ENCODE assay signal across 16 cellular contexts in genomic region chr6:123810214-123810613, GRCh38. TPM values are rescaled to one million over a fixed set of nuclear protein-coding genes. Genes with fewer than 3 reads are reported as not detected.
DNase-seq lines count a peak whose midpoint lies in the region; ATAC-seq, FAIRE-seq and TF ChIP-seq lines count a peak whose summit lies in the region.
"Had no signal": no experiment of that assay in that cellular context is flagged by ENCODE, and none has a peak within 500 bp of the region (broad histone marks: within the 10 kb centered on the region; RNA-seq: fewer than 3 reads in every experiment).

No MANE protein-coding gene starts in this region.

- H3K4me1 ChIP-seq in HepG2 (ENCODE audit: insufficient read depth, low read length) = no peaks in the 10 kb centered on the region
- H3K4me1 ChIP-seq: Peyer's patch had no signal

- no peak for TF ChIP-seq RAD21 in HepG2 (CRISPR knock-in tag; IDR thresholded peaks at IDR 0.05)

- WGBS in HepG2 (ENCODE audit: low lambda C conversion rate) = 0% methylated on average over 3 of the region's 3 CpGs

- POLR2A ChIA-PET in RWPE1 (lab: Yijun Ruan, JAX; ENCODE audit: low non-redundant PET) = interaction anchor here (0.5 kb wide), 1 partner anchor 85 kb away, joined by 3 read pairs; no protein-coding TSS in a partner anchor
- POLR2A ChIA-PET in HepG2 (lab: Yijun Ruan, JAX) = no interaction called here

- in situ Hi-C loops in HepG2 (cut with HindIII; ENCODE audit: extremely low pct_ligation_motif_present, low pct_unique_long_range_greater_than_20kb) = loop anchor here (25.0 kb wide), 1 partner anchor 977 kb away; no protein-coding TSS in a partner anchor

- H3K27me3 ChIP-seq in HepG2 (ENCODE audit: control insufficient read depth in 1 of 2, insufficient read depth in 2 of 2, low read length in 2 of 2) = peaks cover 0 to 3% of the 10 kb centered on the region in 2 experiments; a peak in 1 of 5 replicates
- H3K27me3 ChIP-seq: Peyer's patch had no signal

- CTCF ChIA-PET in RWPE1 (lab: Yijun Ruan, JAX) (interaction anchor here (1.0 kb wide), 1 partner anchor 14 kb away, joined by 3 read pairs; no protein-coding TSS in a partner anchor), HepG2 (lab: Yijun Ruan, JAX; ENCODE audit: low intra/inter-chr PET ratio, low total read pairs) (no interaction called here)

- TF ChIP-seq CTCF in RWPE1 (conservative IDR thresholded peaks at IDR 0.05; ENCODE audit: low read depth) = no peak
- no peak for TF ChIP-seq CTCF in HepG2 (CRISPR knock-in tag; IDR thresholded peaks at IDR 0.05)

- intact Hi-C loops in left cardiac atrium (cut with DNase I) (no loop called here), HepG2 (cut with micrococcal nuclease; ENCODE audit: unreplicated experiment) (no loop called here)

- TF ChIP-seq POLR2A in HepG2 (IDR thresholded peaks at IDR 0.05; ENCODE audit: insufficient read depth in 1 of 2, low read depth in 2 of 2, low read length in 2 of 2) = no peak

- no peak overlapping the region for H2AFZ ChIP-seq in HepG2 (ENCODE audit: low read length)

- H3K9ac ChIP-seq in HepG2 (ENCODE audit: insufficient read depth, low read depth, low read length) = no peak overlapping the region

- FAIRE-seq in HepG2 (lab: Jason Lieb, UNC) = no peak
- FAIRE-seq: HTR-8/SVneo had no signal

- peak; percentile 38 for DNase-seq in DMS79 (lab: John Stamatoyannopoulos, UW)
- DNase-seq in DMS79 treated with DMSO at 0.1 percent for 48 hours (lab: John Stamatoyannopoulos, UW) = peak; percentile 79
- peak; percentile 37 to 74 for DNase-seq in NCI-H187 (lab: John Stamatoyannopoulos, UW)
- DNase-seq in RWPE1 (ENCODE audit: low spot score) = peak; percentile 44
- DNase-seq in left cardiac atrium = no peak
- DNase-seq in NK-92 (lab: John Stamatoyannopoulos, UW; ENCODE audit: unreplicated experiment) = no peak
- no peak for DNase-seq in HepG2 (ENCODE audit: low spot score)
- DNase-seq: H9, NCI-H1930, NCI-H526, Peyer's patch, Right ventricle myocardium superior had no signal

- H3K4me3 ChIP-seq in HepG2 (replicated peaks in 1 of 3; ENCODE audit: insufficient read depth in 1 of 3, low read depth in 2 of 3, low read length in 3 of 3) = no peak overlapping the region
- H3K4me3 ChIP-seq: Peyer's patch had no signal

- no peak overlapping the region for H3K4me2 ChIP-seq in HepG2 (ENCODE audit: low read depth, low read length)

- no peaks in the 10 kb centered on the region for H3K79me2 ChIP-seq in HepG2 (ENCODE audit: insufficient read depth, low read length)

- no peaks in the 10 kb centered on the region for H4K20me1 ChIP-seq in HepG2 (ENCODE audit: insufficient read depth, low read length)

- BruUV-seq in HepG2 (replicated peaks; lab: Mats Ljungman, UMichigan) = no TSS peak

- H3K27ac ChIP-seq in RWPE1 (no peak overlapping the region), HepG2 (ENCODE audit: extremely low read length, insufficient read depth, low read length) (no peak overlapping the region)
- H3K27ac ChIP-seq: Peyer's patch had no signal

- ATAC-seq in left cardiac atrium (no peak), GM18873 (IDR thresholded peaks at IDR 0.05; ENCODE audit: low FRiP score, unreplicated experiment) (no peak), HepG2 (no peak)

- TF ChIP-seq EP300 in HepG2 (IDR thresholded peaks at IDR 0.05; ENCODE audit: low read depth in 2 of 2, low read length in 2 of 2) (no peak), HepG2 (CRISPR knock-in tag; IDR thresholded peaks at IDR 0.05; ENCODE audit: borderline replicate concordance) (no peak)

- H3K9me3 ChIP-seq in HepG2 (ENCODE audit: low read length) = no peaks in the 10 kb centered on the region
- H3K9me3 ChIP-seq: Peyer's patch had no signal

- H3K36me3 ChIP-seq in HepG2 (replicated peaks in 1 of 2; ENCODE audit: control insufficient read depth in 1 of 2, insufficient read depth in 2 of 2, low read length in 2 of 2) = no peaks in the 10 kb centered on the region
- H3K36me3 ChIP-seq: Peyer's patch had no signal

TF ChIP-seq in HepG2, 621 proteins besides CTCF, POLR2A, EP300 and RAD21:
- no peak for TF ChIP-seq MAFK (conservative IDR thresholded peaks at IDR 0.05 in 1 of 2, IDR thresholded peaks at IDR 0.05 in 1 of 2; ENCODE audit: low read length in 2 of 2)
- TF ChIP-seq HHEX (CRISPR knock-in tag; IDR thresholded peaks at IDR 0.05) = no peak
- no peak for TF ChIP-seq PAX8 (CRISPR knock-in tag; IDR thresholded peaks at IDR 0.05; ENCODE audit: borderline replicate concordance)
- TF ChIP-seq ZNF816 (CRISPR knock-in tag; IDR thresholded peaks at IDR 0.05; ENCODE audit: borderline replicate concordance) = no peak
- no peak for TF ChIP-seq ZNF674 (CRISPR knock-in tag; IDR thresholded peaks at IDR 0.05; ENCODE audit: low read depth)
- no peak for TF ChIP-seq HIVEP1 (CRISPR knock-in tag; IDR thresholded peaks at IDR 0.05)
- no peak for TF ChIP-seq ZKSCAN5 (CRISPR knock-in tag; IDR thresholded peaks at IDR 0.05)
- no peak for TF ChIP-seq ZNF230 (CRISPR knock-in tag; IDR thresholded peaks at IDR 0.05)
- no peak for TF ChIP-seq NCOA2 (CRISPR knock-in tag; IDR thresholded peaks at IDR 0.05)
- TF ChIP-seq ZBTB7B (CRISPR knock-in tag; IDR thresholded peaks at IDR 0.05) = no peak
- no peak for TF ChIP-seq ZNF44 (CRISPR knock-in tag; IDR thresholded peaks at IDR 0.05)
- no peak for TF ChIP-seq KDM1A (CRISPR knock-in tag; IDR thresholded peaks at IDR 0.05)
- no peak for TF ChIP-seq NR2F6 (IDR thresholded peaks at IDR 0.05)
- TF ChIP-seq NR2F6 (CRISPR knock-in tag; IDR thresholded peaks at IDR 0.05) = no peak

RNA-seq across cellular contexts. Expression of gene NKAIN2, which starts 6.5 kb away (rescaled TPM):
- 1 to 10 TPM; 2.4 to 2.7 TPM for total RNA-seq in left cardiac atrium
- not detected in 2 replicates for total RNA-seq in HepG2 (2016; rRNA removed; fragmentation: Illumina TruSeq; extraction: Trizol)
- total RNA-seq in HepG2 (2016; cell fraction: cytosol; rRNA removed; fragmentation: Illumina TruSeq; extraction: Trizol; ENCODE audit: low read depth) = not detected in 2 replicates
- total RNA-seq in HepG2 (2016; cell fraction: insoluble cytoplasmic fraction; rRNA removed; fragmentation: Illumina TruSeq; extraction: Trizol) = 0.04 TPM in 1 of 2 replicates, not detected in the other
- not detected in 2 replicates for total RNA-seq in HepG2 (2016; cell fraction: membrane; rRNA removed; fragmentation: Illumina TruSeq; extraction: Trizol)
- total RNA-seq in HepG2 (2016; cell fraction: nucleus; rRNA removed; fragmentation: Illumina TruSeq; extraction: Trizol) = not detected in 2 replicates
- not detected in 2 replicates for polyA plus RNA-seq in HepG2 (2011; rRNA removed)
- not detected in 2 replicates for polyA plus RNA-seq in HepG2 (2011; cell fraction: cytosol; rRNA removed)
- 0.11 TPM in 1 of 2 replicates, not detected in the other for polyA plus RNA-seq in HepG2 (2011; cell fraction: nucleus; rRNA removed)
- polyA plus RNA-seq in HepG2 (2012) = 0.05 and 0.07 TPM in 2 replicates
- polyA plus RNA-seq in HepG2 (2016; cell fraction: cytosol; fragmentation: Illumina TruSeq; extraction: Trizol; ENCODE audit: low read depth) = not detected in 2 replicates
- 0.23 TPM in 1 of 2 replicates, not detected in the other for polyA plus RNA-seq in HepG2 (2016; cell fraction: insoluble cytoplasmic fraction; fragmentation: Illumina TruSeq; extraction: Trizol; ENCODE audit: low read depth)
- polyA plus RNA-seq in HepG2 (2016; cell fraction: membrane; fragmentation: Illumina TruSeq; extraction: Trizol; ENCODE audit: low read depth) = 0.06 TPM in 1 of 2 replicates, not detected in the other
- polyA plus RNA-seq in HepG2 (2016; cell fraction: nucleus; fragmentation: Illumina TruSeq; extraction: Trizol; ENCODE audit: insufficient read depth, low read depth) = not detected in 2 replicates
- polyA minus RNA-seq in HepG2 (2011; rRNA and poly(A)+ RNA removed; ENCODE audit: low replicate concordance) = not detected in 2 replicates
- polyA minus RNA-seq in HepG2 (2011; cell fraction: cytosol; rRNA and poly(A)+ RNA removed) = not detected in 2 replicates
- polyA minus RNA-seq in HepG2 (2011; cell fraction: nucleus; rRNA and poly(A)+ RNA removed) = 0.25 and 0.39 TPM in 2 replicates
- total RNA-seq: G401; Peyer's patch; T-helper 1 cell treated with Interleukin-12 subunit alpha and Interleukin-12 subunit beta and Interleukin-4 antibody, amounts not matched to agents 30 ng/mL and 1 ng/mL, for 36 hours had no signal

Comparison
In these comparisons a context has a peak if more than half of its experiments do, and no peak if none do; other contexts are left out.
1. DNase-seq: peak in DMS79 (single experiment), DMS79 treated with DMSO at 0.1 percent for 48 hours (single experiment), NCI-H187 (2 of 2) and RWPE1 (single experiment); none in left cardiac atrium (single experiment), NK-92 (single experiment) and HepG2 (single experiment).